In the genomic region with DNA sequence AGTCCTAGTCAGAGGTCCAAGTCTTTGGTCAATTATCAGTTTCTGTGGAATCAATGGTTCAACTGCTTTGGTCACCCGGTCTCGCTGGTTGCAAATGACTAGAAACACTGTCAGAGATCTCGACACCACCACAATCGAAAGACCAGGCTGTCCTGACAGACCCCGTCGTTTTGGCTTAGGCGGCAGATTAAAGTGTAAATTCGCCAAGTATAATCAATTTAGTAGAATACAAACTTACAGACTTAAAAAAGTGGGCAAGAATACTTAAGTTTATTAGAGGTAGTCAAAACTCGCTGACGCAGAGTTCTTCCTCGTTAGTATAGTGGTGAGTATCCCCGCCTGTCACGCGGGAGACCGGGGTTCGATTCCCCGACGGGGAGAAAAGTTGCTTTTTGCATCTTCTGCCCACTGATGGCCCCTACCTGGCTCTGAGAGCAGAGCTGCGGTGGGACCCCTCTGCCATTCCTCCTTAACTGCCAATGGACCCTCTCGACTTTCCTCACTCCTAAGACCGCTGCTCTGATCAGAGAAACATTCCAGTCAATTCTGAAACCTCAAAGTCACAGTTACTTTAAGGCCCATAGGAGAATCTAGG, we compare ENCODE assay signal across 8 cellular contexts. TPM values are rescaled to one million over a fixed set of nuclear protein-coding genes. Genes with fewer than 3 reads are reported as not detected.
DNase-seq lines count a peak whose midpoint lies in the region; ATAC-seq and TF ChIP-seq lines count a peak whose summit lies in the region.

No MANE protein-coding gene starts in this region.

- H2AFZ ChIP-seq in DND-41 (ENCODE audit: low read depth, low read length) = peak overlapping the region; percentile 92

- no peaks in the 10 kb centered on the region for H3K36me3 ChIP-seq in DND-41 (ENCODE audit: insufficient read depth, low read length)
- no peaks in the 10 kb centered on the region for H3K36me3 ChIP-seq in colonic mucosa
- H3K36me3 ChIP-seq in left lung = no peaks in the 10 kb centered on the region

- H3K4me1 ChIP-seq in DND-41 (ENCODE audit: insufficient read depth, low read length) (peaks cover 31% of the 10 kb centered on the region), colonic mucosa (peaks cover 4% of the 10 kb centered on the region), left lung (peaks cover 0 to 12% of the 10 kb centered on the region in 2 donors)

- H3K79me2 ChIP-seq in DND-41 (ENCODE audit: insufficient read depth, low read length) = no peaks in the 10 kb centered on the region

- in situ Hi-C loops in GM13976 (cut with MboI; ENCODE audit: low sequenced_read_pairs, unreplicated experiment) = loop anchor here (25.0 kb wide), 1 partner anchor 316 kb away; no protein-coding TSS in a partner anchor

- ATAC-seq in DND-41 (ENCODE audit: insufficient read depth, low read depth) (peak; percentile 64), HG02571 (IDR thresholded peaks at IDR 0.05; ENCODE audit: unreplicated experiment) (peak; percentile 36), left lung (peak; percentile 81)

- no peaks in the 10 kb centered on the region for H4K20me1 ChIP-seq in DND-41 (ENCODE audit: insufficient read depth, low read length)

- H3K9ac ChIP-seq in DND-41 (ENCODE audit: low read depth, low read length) (peak overlapping the region; percentile 54), colonic mucosa (ENCODE audit: low read depth in 2 of 2, low read length in 2 of 2) (peak overlapping the region; percentile 48 to 49)

- peak overlapping the region; percentile 74 for H3K27ac ChIP-seq in DND-41 (ENCODE audit: low read length)
- no peak overlapping the region for H3K27ac ChIP-seq in colonic mucosa
- no peak overlapping the region for H3K27ac ChIP-seq in left lung

- peaks cover 4% of the 10 kb centered on the region for H3K27me3 ChIP-seq in DND-41 (ENCODE audit: insufficient read depth, low read length, poor library complexity)
- H3K27me3 ChIP-seq in colonic mucosa = no peaks in the 10 kb centered on the region
- peaks cover 14 to 63% of the 10 kb centered on the region in 2 donors for H3K27me3 ChIP-seq in left lung

- H3K4me3 ChIP-seq in DND-41 (ENCODE audit: low read depth in 1 of 2, low read length in 2 of 2) (peak overlapping the region; percentile 42 to 64; a peak in 3 of 4 replicates), colonic mucosa (peak overlapping the region; percentile 43), left lung (peak overlapping the region; percentile 25 to 38)

- peak; percentile 79 for DNase-seq in DND-41
- peak; percentile 75 for DNase-seq in NCI-H345 (lab: John Stamatoyannopoulos, UW)
- peak; percentile 85 for DNase-seq in activated CD4-positive, CD25-positive, alpha-beta regulatory T cell treated with anti-CD3 and anti-CD28 coated beads, Interleukin-2, amount 50 U/mL, for 72 hours
- peak; percentile 79 for DNase-seq in colonic mucosa
- DNase-seq in left lung = peak in 1 of 2 donors; percentile 37
- DNase-seq in stimulated activated CD4-positive, alpha-beta T cell treated with anti-CD3 and anti-CD28 coated beads, Interleukin-4, amount 100 ng/mL, for 24 hours = peak; percentile 87
- DNase-seq in GM13976 (ENCODE audit: low spot score) = no peak

- intact Hi-C loops in colonic mucosa (cut with DNase I) = no loop called here
- intact Hi-C loops in left lung (cut with DNase I) = no loop called here

- H3K4me2 ChIP-seq in DND-41 (ENCODE audit: insufficient read depth, low read length) = peak overlapping the region; percentile 84

- H3K9me3 ChIP-seq in DND-41 (ENCODE audit: insufficient read depth, low read length, severe bottlenecking) = no peaks in the 10 kb centered on the region
- H3K9me3 ChIP-seq in colonic mucosa = no peaks in the 10 kb centered on the region
- no peaks in the 10 kb centered on the region for H3K9me3 ChIP-seq in left lung

- TF ChIP-seq CTCF in DND-41 (IDR thresholded peaks at IDR 0.05; ENCODE audit: borderline replicate concordance, extremely low read depth, low read length, poor library complexity, severe bottlenecking) (no peak), colonic mucosa (IDR thresholded peaks at IDR 0.05) (no peak), left lung (IDR thresholded peaks at IDR 0.05) (no peak), GM13976 (IDR thresholded peaks at IDR 0.05; ENCODE audit: borderline replicate concordance, control extremely low read depth, extremely low read depth, insufficient read depth, missing control alignments) (no peak)

RNA-seq across cellular contexts. Expression of a gene that starts 30.6 kb away (rescaled TPM):
- total RNA-seq in colonic mucosa = 1 to 10 TPM; 6.3 to 8.6 TPM
- total RNA-seq in left lung = 1 to 10 TPM; 6.0 TPM
